Comparison of ENCODE assay signal across 10 cellular contexts in the genomic region with DNA sequence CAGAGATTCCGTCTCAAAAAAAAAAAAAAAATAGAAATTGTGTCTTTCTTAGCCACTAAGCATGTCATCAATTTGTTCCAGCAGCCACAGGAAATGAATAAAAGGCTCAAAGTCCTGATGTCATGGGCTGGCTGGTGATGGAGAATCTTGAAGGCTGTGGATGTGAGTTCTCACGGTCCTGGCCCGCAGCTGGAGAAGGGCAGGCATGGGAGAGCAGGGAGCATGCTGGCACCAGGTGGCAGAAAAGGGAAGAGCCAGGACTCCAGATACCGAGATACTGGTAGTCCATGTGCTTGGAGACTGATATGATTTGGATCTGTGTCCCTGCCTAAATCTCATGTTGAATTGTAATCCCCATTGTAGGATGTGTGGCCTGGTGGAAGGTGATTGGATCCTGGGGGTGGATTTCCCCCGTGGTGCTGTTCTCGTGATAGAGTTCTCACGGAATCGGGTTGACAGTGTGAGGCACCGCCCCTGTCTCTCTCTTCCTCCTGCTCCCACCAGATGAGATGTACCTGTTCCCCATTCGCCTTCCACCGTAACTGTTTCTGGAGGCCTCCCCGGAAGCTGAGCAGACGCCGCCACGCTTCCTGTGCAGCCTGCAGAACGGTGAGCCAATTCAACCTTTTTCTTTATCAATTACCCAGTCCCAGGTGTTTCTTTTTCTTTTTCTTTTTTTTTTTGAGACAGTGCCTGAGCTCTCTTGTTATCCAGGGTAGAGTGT. TPM values are rescaled to one million over a fixed set of nuclear protein-coding genes. Genes with fewer than 3 reads are reported as not detected.
DNase-seq lines count a peak whose midpoint lies in the region; ATAC-seq and TF ChIP-seq lines count a peak whose summit lies in the region.
"Had no signal": no experiment of that assay in that cellular context is flagged by ENCODE, and none has a peak within 500 bp of the region (broad histone marks: within the 10 kb centered on the region; RNA-seq: fewer than 3 reads in every experiment).

No MANE protein-coding gene starts in this region.

- no peaks in the 10 kb centered on the region for H4K20me1 ChIP-seq in HCT116 (ENCODE audit: insufficient read depth)

- no peak for TF ChIP-seq CTCF in HCT116 (IDR thresholded peaks at IDR 0.05 in 2 of 3, conservative IDR thresholded peaks at IDR 0.05 in 1 of 3; ENCODE audit: borderline replicate concordance in 1 of 3, insufficient read depth in 1 of 3, low read depth in 2 of 3, low read length in 2 of 3)

- H3K4me2 ChIP-seq in HCT116 (ENCODE audit: low read length): no peak overlapping the region

- no peaks in the 10 kb centered on the region for H3K9me2 ChIP-seq in HCT116 (ENCODE audit: insufficient read depth)

- peak; percentile 29 to 61 for ATAC-seq in CD4-positive, CD25-positive, alpha-beta regulatory T cell (ENCODE audit: low read depth in 2 of 2)
- ATAC-seq in HCT116 (no peak), GM21528 (IDR thresholded peaks at IDR 0.05; ENCODE audit: low FRiP score, unreplicated experiment) (no peak), HG03280 (IDR thresholded peaks at IDR 0.05; ENCODE audit: unreplicated experiment) (no peak)
- ATAC-seq in activated CD8-positive, alpha-beta T cell treated with anti-CD3 and anti-CD28 coated beads, Interleukin-2, amount 10 ng/mL, durations not matched to agents 7 days and 5 days: peak; percentile 72

- H3K9me3 ChIP-seq in CD4-positive, CD25-positive, alpha-beta regulatory T cell (ENCODE audit: control insufficient read depth in 2 of 2, low read length in 2 of 2): no peaks in the 10 kb centered on the region
- peaks cover 0 to 3% of the 10 kb centered on the region in 2 experiments; a peak in 1 of 4 replicates for H3K9me3 ChIP-seq in HCT116 (ENCODE audit: control insufficient read depth in 1 of 2, insufficient read depth in 1 of 2, low read depth in 1 of 2, low read length in 2 of 2)

- no peak overlapping the region for H2AFZ ChIP-seq in HCT116 (ENCODE audit: low read depth, low read length, poor library complexity, severe bottlenecking)

- H3K27ac Mint-ChIP-seq in CD4-positive, CD25-positive, alpha-beta regulatory T cell: peak overlapping the region; percentile 69 to 92 (median 71)
- peak overlapping the region; percentile 76 for H3K27ac Mint-ChIP-seq in activated CD8-positive, alpha-beta T cell treated with anti-CD3 and anti-CD28 coated beads, Interleukin-2, amount 10 ng/mL, durations not matched to agents 7 days and 5 days

- POLR2A ChIA-PET in HCT116 (lab: Charles Lee): no interaction called here
- POLR2A ChIA-PET in activated CD8-positive, alpha-beta T cell treated with anti-CD3 and anti-CD28 coated beads, Interleukin-2, amount 10 ng/mL, durations not matched to agents 7 days and 5 days (lab: Charles Lee): interaction anchor here (0.6 kb wide), 1 partner anchor 115 kb away, joined by 3 read pairs; no protein-coding TSS in a partner anchor

- peaks cover 0 to 2% (median 0%) of the 10 kb centered on the region in 7 donors for H3K9me3 Mint-ChIP-seq in CD4-positive, CD25-positive, alpha-beta regulatory T cell
- no peaks in the 10 kb centered on the region for H3K9me3 Mint-ChIP-seq in activated CD8-positive, alpha-beta T cell treated with anti-CD3 and anti-CD28 coated beads, Interleukin-2, amount 10 ng/mL, durations not matched to agents 7 days and 5 days (ENCODE audit: insufficient read depth)

- H3K4me3 ChIP-seq in CD4-positive, CD25-positive, alpha-beta regulatory T cell (ENCODE audit: low read depth, low read length): no peak overlapping the region
- H3K4me3 ChIP-seq in HCT116 (replicated peaks in 1 of 2; ENCODE audit: low read depth in 1 of 2, low read length in 2 of 2): no peak overlapping the region

- no TSS peak for BruUV-seq in HCT116 (replicated peaks; lab: Mats Ljungman, UMichigan)

- no peak overlapping the region for H3K27ac ChIP-seq in CD4-positive, CD25-positive, alpha-beta regulatory T cell (ENCODE audit: insufficient read depth, low read length, poor library complexity, severe bottlenecking)
- no peak overlapping the region for H3K27ac ChIP-seq in HCT116 (ENCODE audit: low read depth, low read length)

- TF ChIP-seq POLR2A in HCT116 (IDR thresholded peaks at IDR 0.05; ENCODE audit: borderline replicate concordance, extremely low read depth, insufficient read depth, insufficient read length): no peak

- RAD21 ChIA-PET in HCT116 (lab: Charles Lee; ENCODE audit: low non-redundant PET in 1 of 2, low total read pairs in 2 of 2, uncharacterized antibody in 2 of 2, unreplicated experiment in 2 of 2): no interaction called here

- H3K36me3 ChIP-seq in CD4-positive, CD25-positive, alpha-beta regulatory T cell (ENCODE audit: control insufficient read depth, insufficient read depth, low read length): no peaks in the 10 kb centered on the region
- no peaks in the 10 kb centered on the region for H3K36me3 ChIP-seq in HCT116 (ENCODE audit: control insufficient read depth in 1 of 2, insufficient read depth in 2 of 2, low read length in 2 of 2)

- no peaks in the 10 kb centered on the region for H3K36me3 Mint-ChIP-seq in CD4-positive, CD25-positive, alpha-beta regulatory T cell
- H3K36me3 Mint-ChIP-seq in activated CD8-positive, alpha-beta T cell treated with anti-CD3 and anti-CD28 coated beads, Interleukin-2, amount 10 ng/mL, durations not matched to agents 7 days and 5 days (ENCODE audit: low read depth): peaks cover 2% of the 10 kb centered on the region

- intact Hi-C loops in HCT116 (cut with micrococcal nuclease): no loop called here

- peak; percentile 45 for TF ChIP-seq RAD21 in HCT116 (IDR thresholded peaks at IDR 0.05; ENCODE audit: low read depth)

- H3K4me1 Mint-ChIP-seq in CD4-positive, CD25-positive, alpha-beta regulatory T cell: peaks cover 0 to 26% (median 13%) of the 10 kb centered on the region in 4 donors
- peaks cover 17% of the 10 kb centered on the region for H3K4me1 Mint-ChIP-seq in activated CD8-positive, alpha-beta T cell treated with anti-CD3 and anti-CD28 coated beads, Interleukin-2, amount 10 ng/mL, durations not matched to agents 7 days and 5 days (ENCODE audit: low read depth)

- no peak overlapping the region for H3K9ac ChIP-seq in HCT116 (ENCODE audit: low read length)

- CTCF ChIA-PET in HCT116 (lab: Charles Lee): no interaction called here
- CTCF ChIA-PET in activated CD8-positive, alpha-beta T cell treated with anti-CD3 and anti-CD28 coated beads, Interleukin-2, amount 10 ng/mL, durations not matched to agents 7 days and 5 days (lab: Charles Lee): no interaction called here

- H3K79me2 ChIP-seq in HCT116 (ENCODE audit: insufficient read depth, low read length): no peaks in the 10 kb centered on the region

- H3K4me3 Mint-ChIP-seq in CD4-positive, CD25-positive, alpha-beta regulatory T cell: peak overlapping the region in 3 of 4 donors; percentile 14 to 72 (median 59)
- peak overlapping the region; percentile 36 for H3K4me3 Mint-ChIP-seq in activated CD8-positive, alpha-beta T cell treated with anti-CD3 and anti-CD28 coated beads, Interleukin-2, amount 10 ng/mL, durations not matched to agents 7 days and 5 days

- peaks cover 8% of the 10 kb centered on the region for H3K4me1 ChIP-seq in CD4-positive, CD25-positive, alpha-beta regulatory T cell (ENCODE audit: control insufficient read depth, insufficient read depth, low read length, poor library complexity, severe bottlenecking)
- no peaks in the 10 kb centered on the region for H3K4me1 ChIP-seq in HCT116 (ENCODE audit: control insufficient read depth in 1 of 2, insufficient read depth in 2 of 2, low read length in 2 of 2)

- DNase-seq in CD4-positive, CD25-positive, alpha-beta regulatory T cell: peak in 2 of 3 donors; percentile 26 to 58
- DNase-seq in HCT116 (ENCODE audit: low read depth, low spot score) (no peak), islet precursor cell (peak; percentile 26), NCI-H146 treated with DMSO at 0.1 percent for 48 hours (lab: John Stamatoyannopoulos, UW; ENCODE audit: unreplicated experiment) (no peak), KG1 (lab: John Stamatoyannopoulos, UW) (no peak)
- DNase-seq in activated CD8-positive, alpha-beta T cell treated with anti-CD3 and anti-CD28 coated beads, Interleukin-2, amount 10 ng/mL, durations not matched to agents 7 days and 5 days: peak; percentile 33
- DNase-seq: EL, MM.1S had no signal

- H3K27me3 Mint-ChIP-seq in CD4-positive, CD25-positive, alpha-beta regulatory T cell: peaks cover 12% of the 10 kb centered on the region
- H3K27me3 Mint-ChIP-seq in activated CD8-positive, alpha-beta T cell treated with anti-CD3 and anti-CD28 coated beads, Interleukin-2, amount 10 ng/mL, durations not matched to agents 7 days and 5 days (ENCODE audit: low read depth): no peaks in the 10 kb centered on the region

- H3K27me3 ChIP-seq in CD4-positive, CD25-positive, alpha-beta regulatory T cell (ENCODE audit: control insufficient read depth, insufficient read depth, low read length): no peaks in the 10 kb centered on the region
- H3K27me3 ChIP-seq in HCT116 (ENCODE audit: insufficient read depth, low read length): no peaks in the 10 kb centered on the region

TF ChIP-seq in HCT116, 20 proteins besides CTCF, POLR2A, EP300 and RAD21 (continues in another document):
- no peak for TF ChIP-seq SP1 (IDR thresholded peaks at IDR 0.05; ENCODE audit: low read depth)
- no peak for TF ChIP-seq EGR1 (IDR thresholded peaks at IDR 0.05; ENCODE audit: low read depth)
- TF ChIP-seq JUND (IDR thresholded peaks at IDR 0.05): no peak

RNA-seq across cellular contexts. Expression of gene MRGPRD, which starts 18.1 kb away (rescaled TPM):
- not detected for total RNA-seq in CD4-positive, CD25-positive, alpha-beta regulatory T cell
- under 1 TPM in 1 of 4 donors, not detected in 3; 0.50 TPM for polyA plus RNA-seq in CD4-positive, CD25-positive, alpha-beta regulatory T cell
- total RNA-seq in HCT116 (2021; ENCODE audit: unreplicated experiment): not detected
- not detected in 2 replicates for polyA plus RNA-seq in HCT116 (2012)
- not detected for total RNA-seq in activated CD8-positive, alpha-beta T cell treated with anti-CD3 and anti-CD28 coated beads, Interleukin-2, amount 10 ng/mL, durations not matched to agents 7 days and 5 days

RNA-seq across cellular contexts. Expression of gene MRGPRF, which starts 50.4 kb away (rescaled TPM):
- not detected for total RNA-seq in CD4-positive, CD25-positive, alpha-beta regulatory T cell
- polyA plus RNA-seq in CD4-positive, CD25-positive, alpha-beta regulatory T cell: not detected
- 0.76 TPM for total RNA-seq in HCT116 (2021; ENCODE audit: unreplicated experiment)
- 0.41 and 0.52 TPM in 2 replicates for polyA plus RNA-seq in HCT116 (2012)
- not detected for total RNA-seq in activated CD8-positive, alpha-beta T cell treated with anti-CD3 and anti-CD28 coated beads, Interleukin-2, amount 10 ng/mL, durations not matched to agents 7 days and 5 days

RNA-seq across cellular contexts. Expression of gene IGHMBP2, which starts 59.0 kb away (rescaled TPM):
- total RNA-seq in CD4-positive, CD25-positive, alpha-beta regulatory T cell: 47.5 TPM
- 1 to 10 TPM; 5.4 to 8.2 (median 7.2) TPM for polyA plus RNA-seq in CD4-positive, CD25-positive, alpha-beta regulatory T cell
- 19.3 TPM for total RNA-seq in HCT116 (2021; ENCODE audit: unreplicated experiment)
- polyA plus RNA-seq in HCT116 (2012): 12.2 and 12.5 TPM in 2 replicates
- total RNA-seq in activated CD8-positive, alpha-beta T cell treated with anti-CD3 and anti-CD28 coated beads, Interleukin-2, amount 10 ng/mL, durations not matched to agents 7 days and 5 days: 10 to 100 TPM; 25.0 to 28.2 TPM

RNA-seq across cellular contexts. Expression of gene MRPL21, which starts 59.1 kb away (rescaled TPM):
- 40.7 TPM for total RNA-seq in CD4-positive, CD25-positive, alpha-beta regulatory T cell
- 100 to 1,000 TPM; 114 to 137 (median 132) TPM for polyA plus RNA-seq in CD4-positive, CD25-positive, alpha-beta regulatory T cell
- 90.2 TPM for total RNA-seq in HCT116 (2021; ENCODE audit: unreplicated experiment)
- polyA plus RNA-seq in HCT116 (2012): 70.2 and 112 TPM in 2 replicates
- 10 to 100 TPM; 64.9 to 69.0 TPM for total RNA-seq in activated CD8-positive, alpha-beta T cell treated with anti-CD3 and anti-CD28 coated beads, Interleukin-2, amount 10 ng/mL, durations not matched to agents 7 days and 5 days

Comparison
In these comparisons a context has a peak if more than half of its experiments do, and no peak if none do; other contexts are left out.
1. ATAC-seq: peak in CD4-positive, CD25-positive, alpha-beta regulatory T cell (2 of 2) and activated CD8-positive, alpha-beta T cell treated with anti-CD3 and anti-CD28 coated beads, Interleukin-2, amount 10 ng/mL, durations not matched to agents 7 days and 5 days (single experiment); none in HCT116 (single experiment), GM21528 (single experiment) and HG03280 (single experiment).
2. DNase-seq: peak in CD4-positive, CD25-positive, alpha-beta regulatory T cell (2 of 3), activated CD8-positive, alpha-beta T cell treated with anti-CD3 and anti-CD28 coated beads, Interleukin-2, amount 10 ng/mL, durations not matched to agents 7 days and 5 days (single experiment) and islet precursor cell (single experiment); none in HCT116 (single experiment), NCI-H146 treated with DMSO at 0.1 percent for 48 hours (single experiment) and KG1 (single experiment).